Comparison of ENCODE assay signal across 1 cellular context in the genomic region with DNA sequence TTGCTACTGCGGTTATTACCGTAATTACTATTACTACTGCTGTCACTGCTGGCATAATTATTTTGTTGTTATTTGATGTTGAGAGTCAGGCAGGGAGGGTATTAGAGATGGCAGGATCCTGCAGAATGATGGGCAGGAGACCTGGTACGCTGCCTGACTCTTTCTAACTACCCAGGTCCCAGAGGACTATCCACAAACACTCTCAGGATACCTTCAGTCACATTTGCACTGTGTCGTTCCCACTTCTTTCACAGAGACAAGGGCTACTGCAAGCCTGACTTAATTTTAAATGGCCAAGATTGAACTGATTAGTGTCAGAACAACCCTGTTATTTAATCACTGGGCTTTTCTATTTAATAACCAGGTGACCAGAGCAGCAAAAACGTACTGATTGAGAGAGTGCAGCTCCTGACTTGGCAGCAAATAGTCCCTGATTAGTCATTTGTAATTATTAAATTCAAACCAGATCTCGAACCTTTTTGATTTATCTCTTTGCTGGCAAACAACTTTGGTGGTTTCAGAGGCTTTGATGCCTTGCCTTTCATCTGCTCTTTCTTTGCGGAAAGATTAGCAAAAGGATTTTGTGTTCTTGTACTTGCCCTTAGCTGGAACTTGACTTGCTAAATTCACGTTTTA.
A peak's percentile ranks its signal among the peaks of the same experiment; 100 is the strongest.
TF ChIP-seq lines count a peak whose summit lies in the region.

No MANE protein-coding gene starts in this region.

TF ChIP-seq in SK-N-SH treated with all-trans-retinoic acid at 6 μM for 48 hours, 23 proteins besides CTCF, POLR2A, EP300 and RAD21 (continued from another document):
- TF ChIP-seq ESRRG (CRISPR knock-in tag; IDR thresholded peaks at IDR 0.05) (no peak), RARB (CRISPR knock-in tag; IDR thresholded peaks at IDR 0.05) (no peak), BACH2 (CRISPR knock-in tag; IDR thresholded peaks at IDR 0.05; ENCODE audit: borderline replicate concordance) (no peak), SNAI2 (CRISPR knock-in tag; IDR thresholded peaks at IDR 0.05) (peak; percentile 85), ZFP30 (CRISPR knock-in tag; IDR thresholded peaks at IDR 0.05) (no peak), GLIS3 (CRISPR knock-in tag; IDR thresholded peaks at IDR 0.05) (peak; percentile 69; the same call in 1 of the 2 replicates), TCF4 (CRISPR knock-in tag; IDR thresholded peaks at IDR 0.05; ENCODE audit: borderline replicate concordance) (peak; percentile 100), ZNF565 (CRISPR knock-in tag; conservative IDR thresholded peaks at IDR 0.05; ENCODE audit: low read depth) (no peak)
- TF ChIP-seq, protein P1, sequence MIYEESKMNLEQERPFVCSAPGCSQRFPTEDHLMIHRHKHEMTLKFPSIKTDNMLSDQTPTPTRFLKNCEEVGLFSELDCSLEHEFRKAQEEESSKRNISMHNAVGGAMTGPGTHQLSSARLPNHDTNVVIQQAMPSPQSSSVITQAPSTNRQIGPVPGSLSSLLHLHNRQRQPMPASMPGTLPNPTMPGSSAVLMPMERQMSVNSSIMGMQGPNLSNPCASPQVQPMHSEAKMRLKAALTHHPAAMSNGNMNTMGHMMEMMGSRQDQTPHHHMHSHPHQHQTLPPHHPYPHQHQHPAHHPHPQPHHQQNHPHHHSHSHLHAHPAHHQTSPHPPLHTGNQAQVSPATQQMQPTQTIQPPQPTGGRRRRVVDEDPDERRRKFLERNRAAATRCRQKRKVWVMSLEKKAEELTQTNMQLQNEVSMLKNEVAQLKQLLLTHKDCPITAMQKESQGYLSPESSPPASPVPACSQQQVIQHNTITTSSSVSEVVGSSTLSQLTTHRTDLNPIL (CRISPR knock-in tag; IDR thresholded peaks at IDR 0.05; ENCODE audit: low read depth), result peak; percentile 75; the same call in 1 of the 2 replicates
- TF ChIP-seq, protein P2, sequence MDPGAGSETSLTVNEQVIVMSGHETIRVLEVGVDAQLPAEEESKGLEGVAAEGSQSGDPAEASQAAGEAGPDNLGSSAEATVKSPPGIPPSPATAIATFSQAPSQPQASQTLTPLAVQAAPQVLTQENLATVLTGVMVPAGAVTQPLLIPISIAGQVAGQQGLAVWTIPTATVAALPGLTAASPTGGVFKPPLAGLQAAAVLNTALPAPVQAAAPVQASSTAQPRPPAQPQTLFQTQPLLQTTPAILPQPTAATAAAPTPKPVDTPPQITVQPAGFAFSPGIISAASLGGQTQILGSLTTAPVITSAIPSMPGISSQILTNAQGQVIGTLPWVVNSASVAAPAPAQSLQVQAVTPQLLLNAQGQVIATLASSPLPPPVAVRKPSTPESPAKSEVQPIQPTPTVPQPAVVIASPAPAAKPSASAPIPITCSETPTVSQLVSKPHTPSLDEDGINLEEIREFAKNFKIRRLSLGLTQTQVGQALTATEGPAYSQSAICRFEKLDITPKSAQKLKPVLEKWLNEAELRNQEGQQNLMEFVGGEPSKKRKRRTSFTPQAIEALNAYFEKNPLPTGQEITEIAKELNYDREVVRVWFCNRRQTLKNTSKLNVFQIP (CRISPR knock-in tag; IDR thresholded peaks at IDR 0.05; ENCODE audit: borderline replicate concordance, low read depth), result peak; percentile 64; the same call in 1 of the 2 replicates
- TF ChIP-seq, protein P3, sequence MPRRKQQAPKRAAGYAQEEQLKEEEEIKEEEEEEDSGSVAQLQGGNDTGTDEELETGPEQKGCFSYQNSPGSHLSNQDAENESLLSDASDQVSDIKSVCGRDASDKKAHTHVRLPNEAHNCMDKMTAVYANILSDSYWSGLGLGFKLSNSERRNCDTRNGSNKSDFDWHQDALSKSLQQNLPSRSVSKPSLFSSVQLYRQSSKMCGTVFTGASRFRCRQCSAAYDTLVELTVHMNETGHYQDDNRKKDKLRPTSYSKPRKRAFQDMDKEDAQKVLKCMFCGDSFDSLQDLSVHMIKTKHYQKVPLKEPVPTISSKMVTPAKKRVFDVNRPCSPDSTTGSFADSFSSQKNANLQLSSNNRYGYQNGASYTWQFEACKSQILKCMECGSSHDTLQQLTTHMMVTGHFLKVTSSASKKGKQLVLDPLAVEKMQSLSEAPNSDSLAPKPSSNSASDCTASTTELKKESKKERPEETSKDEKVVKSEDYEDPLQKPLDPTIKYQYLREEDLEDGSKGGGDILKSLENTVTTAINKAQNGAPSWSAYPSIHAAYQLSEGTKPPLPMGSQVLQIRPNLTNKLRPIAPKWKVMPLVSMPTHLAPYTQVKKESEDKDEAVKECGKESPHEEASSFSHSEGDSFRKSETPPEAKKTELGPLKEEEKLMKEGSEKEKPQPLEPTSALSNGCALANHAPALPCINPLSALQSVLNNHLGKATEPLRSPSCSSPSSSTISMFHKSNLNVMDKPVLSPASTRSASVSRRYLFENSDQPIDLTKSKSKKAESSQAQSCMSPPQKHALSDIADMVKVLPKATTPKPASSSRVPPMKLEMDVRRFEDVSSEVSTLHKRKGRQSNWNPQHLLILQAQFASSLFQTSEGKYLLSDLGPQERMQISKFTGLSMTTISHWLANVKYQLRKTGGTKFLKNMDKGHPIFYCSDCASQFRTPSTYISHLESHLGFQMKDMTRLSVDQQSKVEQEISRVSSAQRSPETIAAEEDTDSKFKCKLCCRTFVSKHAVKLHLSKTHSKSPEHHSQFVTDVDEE (CRISPR knock-in tag; IDR thresholded peaks at IDR 0.05), result peak; percentile 99
